In genomic region chr6:155530219-155530834, GRCh38 we compare ENCODE assay signal across 8 cellular contexts.
DNase-seq lines count a peak whose midpoint lies in the region; ATAC-seq and TF ChIP-seq lines count a peak whose summit lies in the region.

No MANE protein-coding gene starts in this region.

- H3K27ac ChIP-seq in left lung = no peak overlapping the region

- CTCF ChIA-PET in activated naive CD4-positive, alpha-beta T cell treated with anti-CD3 and anti-CD28 coated beads for 36 hours (lab: Charles Lee) = interaction anchor here (0.8 to 2.1 kb wide), 4 partner anchors 26 to 208 kb away, joined by 3 to 21 read pairs (median 4); no protein-coding TSS in a partner anchor
- CTCF ChIA-PET in activated CD8-positive, alpha-beta memory T cell treated with anti-CD3 and anti-CD28 coated beads, Interleukin-2, amount 10 ng/mL, durations not matched to agents 7 days and 5 days (lab: Charles Lee) = no interaction called here

- DNase-seq in activated naive CD4-positive, alpha-beta T cell treated with anti-CD3 and anti-CD28 coated beads for 36 hours = peak; percentile 47
- no peak for DNase-seq in activated naive CD4-positive, alpha-beta T cell treated with Interleukin-2 at 50 U/mL for 16 hours
- DNase-seq in MV-4-11 (lab: John Stamatoyannopoulos, UW) (peak; percentile 42), astrocyte of the hippocampus (ENCODE audit: low read depth, low spot score) (peak; percentile 72), left lung (no peak), NCI-H226 (no peak)
- no peak for DNase-seq in activated CD8-positive, alpha-beta memory T cell treated with anti-CD3 and anti-CD28 coated beads, Interleukin-2, amount 10 ng/mL, durations not matched to agents 7 days and 5 days

- H3K36me3 Mint-ChIP-seq in activated naive CD4-positive, alpha-beta T cell treated with anti-CD3 and anti-CD28 coated beads for 36 hours (ENCODE audit: low read depth) = no peaks in the 10 kb centered on the region
- peaks cover 1% of the 10 kb centered on the region for H3K36me3 Mint-ChIP-seq in activated CD8-positive, alpha-beta memory T cell treated with anti-CD3 and anti-CD28 coated beads, Interleukin-2, amount 10 ng/mL, durations not matched to agents 7 days and 5 days

- no peaks in the 10 kb centered on the region for H3K36me3 ChIP-seq in left lung

- peaks cover 22% of the 10 kb centered on the region for H3K4me1 Mint-ChIP-seq in activated naive CD4-positive, alpha-beta T cell treated with anti-CD3 and anti-CD28 coated beads for 36 hours (ENCODE audit: low read depth)
- H3K4me1 Mint-ChIP-seq in activated CD8-positive, alpha-beta memory T cell treated with anti-CD3 and anti-CD28 coated beads, Interleukin-2, amount 10 ng/mL, durations not matched to agents 7 days and 5 days = peaks cover 8% of the 10 kb centered on the region

- no peak overlapping the region for H3K4me3 ChIP-seq in left lung

- peaks cover 0 to 9% of the 10 kb centered on the region in 2 donors for H3K9me3 ChIP-seq in left lung

- no peaks in the 10 kb centered on the region for H3K27me3 ChIP-seq in left lung

- H3K9me3 Mint-ChIP-seq in activated naive CD4-positive, alpha-beta T cell treated with anti-CD3 and anti-CD28 coated beads for 36 hours = peaks cover 6% of the 10 kb centered on the region
- peaks cover 5% of the 10 kb centered on the region for H3K9me3 Mint-ChIP-seq in activated CD8-positive, alpha-beta memory T cell treated with anti-CD3 and anti-CD28 coated beads, Interleukin-2, amount 10 ng/mL, durations not matched to agents 7 days and 5 days (ENCODE audit: low read depth)

- intact Hi-C loops in activated naive CD4-positive, alpha-beta T cell treated with anti-CD3 and anti-CD28 coated beads for 36 hours (cut with micrococcal nuclease) = loop anchor here (1.0 kb wide), 5 partner anchors 112 to 855 kb away; no protein-coding TSS in a partner anchor
- intact Hi-C loops in left lung (cut with DNase I) = loop anchor here in 1 of 2 donors (5.0 kb wide), 1 partner anchor 203 kb away; no protein-coding TSS in a partner anchor

- H3K4me1 ChIP-seq in left lung = peaks cover 0 to 15% of the 10 kb centered on the region in 2 donors

- no peak overlapping the region for H3K4me3 Mint-ChIP-seq in activated naive CD4-positive, alpha-beta T cell treated with anti-CD3 and anti-CD28 coated beads for 36 hours
- no peak overlapping the region for H3K4me3 Mint-ChIP-seq in activated CD8-positive, alpha-beta memory T cell treated with anti-CD3 and anti-CD28 coated beads, Interleukin-2, amount 10 ng/mL, durations not matched to agents 7 days and 5 days

- H3K27ac Mint-ChIP-seq in activated naive CD4-positive, alpha-beta T cell treated with anti-CD3 and anti-CD28 coated beads for 36 hours = no peak overlapping the region
- H3K27ac Mint-ChIP-seq in activated CD8-positive, alpha-beta memory T cell treated with anti-CD3 and anti-CD28 coated beads, Interleukin-2, amount 10 ng/mL, durations not matched to agents 7 days and 5 days = no peak overlapping the region

- ATAC-seq in GM21717 (IDR thresholded peaks at IDR 0.05; ENCODE audit: unreplicated experiment) (peak; percentile 78), left lung (peak; percentile 76)
- no peak for ATAC-seq in activated CD8-positive, alpha-beta memory T cell treated with anti-CD3 and anti-CD28 coated beads, Interleukin-2, amount 10 ng/mL, durations not matched to agents 7 days and 5 days

- no peaks in the 10 kb centered on the region for H3K27me3 Mint-ChIP-seq in activated naive CD4-positive, alpha-beta T cell treated with anti-CD3 and anti-CD28 coated beads for 36 hours (ENCODE audit: low read depth)
- H3K27me3 Mint-ChIP-seq in activated CD8-positive, alpha-beta memory T cell treated with anti-CD3 and anti-CD28 coated beads, Interleukin-2, amount 10 ng/mL, durations not matched to agents 7 days and 5 days = no peaks in the 10 kb centered on the region

- TF ChIP-seq CTCF in left lung (IDR thresholded peaks at IDR 0.05) = peak; percentile 51 to 55

Comparison
In these comparisons a context has a peak if more than half of its experiments do, and no peak if none do; other contexts are left out.
1. DNase-seq: peak in activated naive CD4-positive, alpha-beta T cell treated with anti-CD3 and anti-CD28 coated beads for 36 hours (single experiment), MV-4-11 (single experiment) and astrocyte of the hippocampus (single experiment); none in activated naive CD4-positive, alpha-beta T cell treated with Interleukin-2 at 50 U/mL for 16 hours (single experiment), left lung (0 of 2), NCI-H226 (single experiment) and activated CD8-positive, alpha-beta memory T cell treated with anti-CD3 and anti-CD28 coated beads, Interleukin-2, amount 10 ng/mL, durations not matched to agents 7 days and 5 days (single experiment).